Comparison of ENCODE assay signal across 1 cellular context in the genomic region with DNA sequence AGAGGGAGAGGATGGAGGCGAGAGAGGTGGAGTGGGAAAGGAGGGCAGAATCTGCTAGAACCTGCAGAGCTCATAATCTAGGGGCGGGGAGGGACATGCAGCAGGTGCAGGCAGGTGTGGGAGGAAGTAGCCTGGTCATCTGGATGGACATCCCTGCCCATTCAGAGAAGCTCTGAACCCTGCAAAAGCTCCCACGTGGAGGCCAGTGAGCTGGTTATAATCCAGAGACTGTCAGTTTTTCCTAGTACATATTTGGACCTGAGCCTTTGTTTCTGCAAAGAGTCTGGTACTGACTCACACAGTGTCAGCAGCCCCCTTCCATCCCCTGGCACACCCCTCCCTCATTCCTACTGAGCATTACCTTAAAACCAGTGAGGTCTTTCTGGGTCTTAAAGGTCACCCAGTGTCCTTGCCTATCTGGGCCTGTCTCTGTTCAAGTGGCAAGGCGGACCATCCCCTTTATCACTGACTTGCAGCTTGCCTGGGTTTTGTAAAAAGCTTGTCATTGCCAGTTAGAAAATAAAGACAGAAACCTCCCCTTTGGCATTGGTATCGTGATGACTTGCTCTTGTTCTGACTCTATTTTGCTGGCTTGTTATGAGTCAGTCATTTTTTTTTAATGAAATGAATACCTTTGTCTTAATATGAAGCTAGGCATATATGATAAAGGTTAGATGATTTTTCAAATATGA.
A peak's percentile ranks its signal among the peaks of the same experiment; 100 is the strongest.
TF ChIP-seq lines count a peak whose summit lies in the region.

No MANE protein-coding gene starts in this region.

TF ChIP-seq in K562, 482 proteins besides CTCF, POLR2A, EP300 and RAD21 (continued from another document):
- TF ChIP-seq, protein P1, sequence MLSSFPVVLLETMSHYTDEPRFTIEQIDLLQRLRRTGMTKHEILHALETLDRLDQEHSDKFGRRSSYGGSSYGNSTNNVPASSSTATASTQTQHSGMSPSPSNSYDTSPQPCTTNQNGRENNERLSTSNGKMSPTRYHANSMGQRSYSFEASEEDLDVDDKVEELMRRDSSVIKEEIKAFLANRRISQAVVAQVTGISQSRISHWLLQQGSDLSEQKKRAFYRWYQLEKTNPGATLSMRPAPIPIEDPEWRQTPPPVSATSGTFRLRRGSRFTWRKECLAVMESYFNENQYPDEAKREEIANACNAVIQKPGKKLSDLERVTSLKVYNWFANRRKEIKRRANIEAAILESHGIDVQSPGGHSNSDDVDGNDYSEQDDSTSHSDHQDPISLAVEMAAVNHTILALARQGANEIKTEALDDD (IDR thresholded peaks at IDR 0.05): 0 out of 2 replicates have a peak, but pooled peaks have one; percentile 38
- TF ChIP-seq SOX6 (IDR thresholded peaks at IDR 0.05) (peak; percentile 57; the same call in 1 of the 2 replicates), STAT5A (IDR thresholded peaks at IDR 0.05; ENCODE audit: borderline replicate concordance, low read length) (peak; percentile 20; the same call in 1 of the 2 replicates), ZNF75A (CRISPR knock-in tag; IDR thresholded peaks at IDR 0.05) (no peak), CAMTA2 (CRISPR knock-in tag; conservative IDR thresholded peaks at IDR 0.05) (no peak), TEAD1 (CRISPR knock-in tag; IDR thresholded peaks at IDR 0.05) (no peak), RCOR1 (IDR thresholded peaks at IDR 0.05; ENCODE audit: borderline replicate concordance in 1 of 2, low read depth in 2 of 2, low read length in 2 of 2) (peak in 1 of 2 experiments; percentile 14; a peak in 1 of 4 replicates), TAL1 (IDR thresholded peaks at IDR 0.05) (peak; percentile 75), SMARCE1 (IDR thresholded peaks at IDR 0.05) (0 out of 2 replicates have a peak, but pooled peaks have one; percentile 30), ZNF766 (CRISPR knock-in tag; conservative IDR thresholded peaks at IDR 0.05) (0 out of 2 replicates have a peak, but pooled peaks have one; percentile 21), MAFG (tag; conservative IDR thresholded peaks at IDR 0.05) (peak; percentile 80), ETS2 (tag; IDR thresholded peaks at IDR 0.05; ENCODE audit: borderline replicate concordance, poor library complexity, severe bottlenecking) (no peak), ESRRA (IDR thresholded peaks at IDR 0.05; ENCODE audit: borderline replicate concordance, low read depth) (0 out of 2 replicates have a peak, but pooled peaks have one; percentile 7), MEIS2 (IDR thresholded peaks at IDR 0.05; ENCODE audit: partially characterized antibody) (no peak), MAFK (IDR thresholded peaks at IDR 0.05; ENCODE audit: low read length) (peak; percentile 31; the same call in 1 of the 2 replicates), NFIC (IDR thresholded peaks at IDR 0.05) (peak; percentile 43; the same call in 1 of the 2 replicates), POLR2AphosphoS5 (IDR thresholded peaks at IDR 0.05; ENCODE audit: control insufficient read depth, insufficient read depth, low read depth, low read length) (peak; percentile 31; the same call in 1 of the 2 replicates), SMARCA4 (IDR thresholded peaks at IDR 0.05) (0 out of 2 replicates have a peak, but pooled peaks have one; percentile 39), POLR2B (IDR thresholded peaks at IDR 0.05; ENCODE audit: low read depth, partially characterized antibody) (no peak), SMARCC2 (IDR thresholded peaks at IDR 0.05; ENCODE audit: low read depth) (peak; percentile 51; the same call in 1 of the 2 replicates)
- TF ChIP-seq, protein P2, sequence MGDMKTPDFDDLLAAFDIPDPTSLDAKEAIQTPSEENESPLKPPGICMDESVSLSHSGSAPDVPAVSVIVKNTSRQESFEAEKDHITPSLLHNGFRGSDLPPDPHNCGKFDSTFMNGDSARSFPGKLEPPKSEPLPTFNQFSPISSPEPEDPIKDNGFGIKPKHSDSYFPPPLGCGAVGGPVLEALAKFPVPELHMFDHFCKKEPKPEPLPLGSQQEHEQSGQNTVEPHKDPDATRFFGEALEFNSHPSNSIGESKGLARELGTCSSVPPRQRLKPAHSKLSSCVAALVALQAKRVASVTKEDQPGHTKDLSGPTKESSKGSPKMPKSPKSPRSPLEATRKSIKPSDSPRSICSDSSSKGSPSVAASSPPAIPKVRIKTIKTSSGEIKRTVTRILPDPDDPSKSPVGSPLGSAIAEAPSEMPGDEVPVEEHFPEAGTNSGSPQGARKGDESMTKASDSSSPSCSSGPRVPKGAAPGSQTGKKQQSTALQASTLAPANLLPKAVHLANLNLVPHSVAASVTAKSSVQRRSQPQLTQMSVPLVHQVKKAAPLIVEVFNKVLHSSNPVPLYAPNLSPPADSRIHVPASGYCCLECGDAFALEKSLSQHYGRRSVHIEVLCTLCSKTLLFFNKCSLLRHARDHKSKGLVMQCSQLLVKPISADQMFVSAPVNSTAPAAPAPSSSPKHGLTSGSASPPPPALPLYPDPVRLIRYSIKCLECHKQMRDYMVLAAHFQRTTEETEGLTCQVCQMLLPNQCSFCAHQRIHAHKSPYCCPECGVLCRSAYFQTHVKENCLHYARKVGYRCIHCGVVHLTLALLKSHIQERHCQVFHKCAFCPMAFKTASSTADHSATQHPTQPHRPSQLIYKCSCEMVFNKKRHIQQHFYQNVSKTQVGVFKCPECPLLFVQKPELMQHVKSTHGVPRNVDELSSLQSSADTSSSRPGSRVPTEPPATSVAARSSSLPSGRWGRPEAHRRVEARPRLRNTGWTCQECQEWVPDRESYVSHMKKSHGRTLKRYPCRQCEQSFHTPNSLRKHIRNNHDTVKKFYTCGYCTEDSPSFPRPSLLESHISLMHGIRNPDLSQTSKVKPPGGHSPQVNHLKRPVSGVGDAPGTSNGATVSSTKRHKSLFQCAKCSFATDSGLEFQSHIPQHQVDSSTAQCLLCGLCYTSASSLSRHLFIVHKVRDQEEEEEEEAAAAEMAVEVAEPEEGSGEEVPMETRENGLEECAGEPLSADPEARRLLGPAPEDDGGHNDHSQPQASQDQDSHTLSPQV (IDR thresholded peaks at IDR 0.05): 0 out of 2 replicates have a peak, but pooled peaks have one; percentile 28
- TF ChIP-seq, protein P3, sequence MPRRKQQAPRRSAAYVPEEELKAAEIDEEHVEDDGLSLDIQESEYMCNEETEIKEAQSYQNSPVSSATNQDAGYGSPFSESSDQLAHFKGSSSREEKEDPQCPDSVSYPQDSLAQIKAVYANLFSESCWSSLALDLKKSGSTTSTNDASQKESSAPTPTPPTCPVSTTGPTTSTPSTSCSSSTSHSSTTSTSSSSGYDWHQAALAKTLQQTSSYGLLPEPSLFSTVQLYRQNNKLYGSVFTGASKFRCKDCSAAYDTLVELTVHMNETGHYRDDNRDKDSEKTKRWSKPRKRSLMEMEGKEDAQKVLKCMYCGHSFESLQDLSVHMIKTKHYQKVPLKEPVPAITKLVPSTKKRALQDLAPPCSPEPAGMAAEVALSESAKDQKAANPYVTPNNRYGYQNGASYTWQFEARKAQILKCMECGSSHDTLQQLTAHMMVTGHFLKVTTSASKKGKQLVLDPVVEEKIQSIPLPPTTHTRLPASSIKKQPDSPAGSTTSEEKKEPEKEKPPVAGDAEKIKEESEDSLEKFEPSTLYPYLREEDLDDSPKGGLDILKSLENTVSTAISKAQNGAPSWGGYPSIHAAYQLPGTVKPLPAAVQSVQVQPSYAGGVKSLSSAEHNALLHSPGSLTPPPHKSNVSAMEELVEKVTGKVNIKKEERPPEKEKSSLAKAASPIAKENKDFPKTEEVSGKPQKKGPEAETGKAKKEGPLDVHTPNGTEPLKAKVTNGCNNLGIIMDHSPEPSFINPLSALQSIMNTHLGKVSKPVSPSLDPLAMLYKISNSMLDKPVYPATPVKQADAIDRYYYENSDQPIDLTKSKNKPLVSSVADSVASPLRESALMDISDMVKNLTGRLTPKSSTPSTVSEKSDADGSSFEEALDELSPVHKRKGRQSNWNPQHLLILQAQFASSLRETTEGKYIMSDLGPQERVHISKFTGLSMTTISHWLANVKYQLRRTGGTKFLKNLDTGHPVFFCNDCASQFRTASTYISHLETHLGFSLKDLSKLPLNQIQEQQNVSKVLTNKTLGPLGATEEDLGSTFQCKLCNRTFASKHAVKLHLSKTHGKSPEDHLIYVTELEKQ (CRISPR knock-in tag; IDR thresholded peaks at IDR 0.05): no peak
- TF ChIP-seq, protein P4, sequence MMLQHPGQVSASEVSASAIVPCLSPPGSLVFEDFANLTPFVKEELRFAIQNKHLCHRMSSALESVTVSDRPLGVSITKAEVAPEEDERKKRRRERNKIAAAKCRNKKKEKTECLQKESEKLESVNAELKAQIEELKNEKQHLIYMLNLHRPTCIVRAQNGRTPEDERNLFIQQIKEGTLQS (IDR thresholded peaks at IDR 0.05): peak; percentile 38
- TF ChIP-seq, protein P4 (CRISPR knock-in tag; conservative IDR thresholded peaks at IDR 0.05): no peak
- TF ChIP-seq, protein P5, sequence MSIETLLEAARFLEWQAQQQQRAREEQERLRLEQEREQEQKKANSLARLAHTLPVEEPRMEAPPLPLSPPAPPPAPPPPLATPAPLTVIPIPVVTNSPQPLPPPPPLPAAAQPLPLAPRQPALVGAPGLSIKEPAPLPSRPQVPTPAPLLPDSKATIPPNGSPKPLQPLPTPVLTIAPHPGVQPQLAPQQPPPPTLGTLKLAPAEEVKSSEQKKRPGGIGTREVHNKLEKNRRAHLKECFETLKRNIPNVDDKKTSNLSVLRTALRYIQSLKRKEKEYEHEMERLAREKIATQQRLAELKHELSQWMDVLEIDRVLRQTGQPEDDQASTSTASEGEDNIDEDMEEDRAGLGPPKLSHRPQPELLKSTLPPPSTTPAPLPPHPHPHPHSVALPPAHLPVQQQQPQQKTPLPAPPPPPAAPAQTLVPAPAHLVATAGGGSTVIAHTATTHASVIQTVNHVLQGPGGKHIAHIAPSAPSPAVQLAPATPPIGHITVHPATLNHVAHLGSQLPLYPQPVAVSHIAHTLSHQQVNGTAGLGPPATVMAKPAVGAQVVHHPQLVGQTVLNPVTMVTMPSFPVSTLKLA (conservative IDR thresholded peaks at IDR 0.05): 0 out of 4 replicates have a peak, but pooled peaks of 1 of the 2 experiments have one; percentile 20
- TF ChIP-seq, protein P6, sequence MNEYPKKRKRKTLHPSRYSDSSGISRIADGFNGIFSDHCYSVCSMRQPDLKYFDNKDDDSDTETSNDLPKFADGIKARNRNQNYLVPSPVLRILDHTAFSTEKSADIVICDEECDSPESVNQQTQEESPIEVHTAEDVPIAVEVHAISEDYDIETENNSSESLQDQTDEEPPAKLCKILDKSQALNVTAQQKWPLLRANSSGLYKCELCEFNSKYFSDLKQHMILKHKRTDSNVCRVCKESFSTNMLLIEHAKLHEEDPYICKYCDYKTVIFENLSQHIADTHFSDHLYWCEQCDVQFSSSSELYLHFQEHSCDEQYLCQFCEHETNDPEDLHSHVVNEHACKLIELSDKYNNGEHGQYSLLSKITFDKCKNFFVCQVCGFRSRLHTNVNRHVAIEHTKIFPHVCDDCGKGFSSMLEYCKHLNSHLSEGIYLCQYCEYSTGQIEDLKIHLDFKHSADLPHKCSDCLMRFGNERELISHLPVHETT (CRISPR knock-in tag; conservative IDR thresholded peaks at IDR 0.05 in 1 of 2, IDR thresholded peaks at IDR 0.05 in 1 of 2): 0 out of 4 replicates have a peak, but pooled peaks of 1 of the 2 experiments have one; percentile 0
- TF ChIP-seq, protein P7, sequence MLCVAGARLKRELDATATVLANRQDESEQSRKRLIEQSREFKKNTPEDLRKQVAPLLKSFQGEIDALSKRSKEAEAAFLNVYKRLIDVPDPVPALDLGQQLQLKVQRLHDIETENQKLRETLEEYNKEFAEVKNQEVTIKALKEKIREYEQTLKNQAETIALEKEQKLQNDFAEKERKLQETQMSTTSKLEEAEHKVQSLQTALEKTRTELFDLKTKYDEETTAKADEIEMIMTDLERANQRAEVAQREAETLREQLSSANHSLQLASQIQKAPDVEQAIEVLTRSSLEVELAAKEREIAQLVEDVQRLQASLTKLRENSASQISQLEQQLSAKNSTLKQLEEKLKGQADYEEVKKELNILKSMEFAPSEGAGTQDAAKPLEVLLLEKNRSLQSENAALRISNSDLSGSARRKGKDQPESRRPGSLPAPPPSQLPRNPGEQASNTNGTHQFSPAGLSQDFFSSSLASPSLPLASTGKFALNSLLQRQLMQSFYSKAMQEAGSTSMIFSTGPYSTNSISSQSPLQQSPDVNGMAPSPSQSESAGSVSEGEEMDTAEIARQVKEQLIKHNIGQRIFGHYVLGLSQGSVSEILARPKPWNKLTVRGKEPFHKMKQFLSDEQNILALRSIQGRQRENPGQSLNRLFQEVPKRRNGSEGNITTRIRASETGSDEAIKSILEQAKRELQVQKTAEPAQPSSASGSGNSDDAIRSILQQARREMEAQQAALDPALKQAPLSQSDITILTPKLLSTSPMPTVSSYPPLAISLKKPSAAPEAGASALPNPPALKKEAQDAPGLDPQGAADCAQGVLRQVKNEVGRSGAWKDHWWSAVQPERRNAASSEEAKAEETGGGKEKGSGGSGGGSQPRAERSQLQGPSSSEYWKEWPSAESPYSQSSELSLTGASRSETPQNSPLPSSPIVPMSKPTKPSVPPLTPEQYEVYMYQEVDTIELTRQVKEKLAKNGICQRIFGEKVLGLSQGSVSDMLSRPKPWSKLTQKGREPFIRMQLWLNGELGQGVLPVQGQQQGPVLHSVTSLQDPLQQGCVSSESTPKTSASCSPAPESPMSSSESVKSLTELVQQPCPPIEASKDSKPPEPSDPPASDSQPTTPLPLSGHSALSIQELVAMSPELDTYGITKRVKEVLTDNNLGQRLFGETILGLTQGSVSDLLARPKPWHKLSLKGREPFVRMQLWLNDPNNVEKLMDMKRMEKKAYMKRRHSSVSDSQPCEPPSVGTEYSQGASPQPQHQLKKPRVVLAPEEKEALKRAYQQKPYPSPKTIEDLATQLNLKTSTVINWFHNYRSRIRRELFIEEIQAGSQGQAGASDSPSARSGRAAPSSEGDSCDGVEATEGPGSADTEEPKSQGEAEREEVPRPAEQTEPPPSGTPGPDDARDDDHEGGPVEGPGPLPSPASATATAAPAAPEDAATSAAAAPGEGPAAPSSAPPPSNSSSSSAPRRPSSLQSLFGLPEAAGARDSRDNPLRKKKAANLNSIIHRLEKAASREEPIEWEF (CRISPR knock-in tag; IDR thresholded peaks at IDR 0.05): no peak
